ENCODE assay signal across 16 cellular contexts in genomic region chr3:184741798-184742675, GRCh38. TPM values are rescaled to one million over a fixed set of nuclear protein-coding genes. Genes with fewer than 3 reads are reported as not detected.
DNase-seq lines count a peak whose midpoint lies in the region; ATAC-seq and TF ChIP-seq lines count a peak whose summit lies in the region.
"Had no signal": no experiment of that assay in that cellular context is flagged by ENCODE, and none has a peak within 500 bp of the region (broad histone marks: within the 10 kb centered on the region; RNA-seq: fewer than 3 reads in every experiment).

No MANE protein-coding gene starts in this region.

- peak overlapping the region; percentile 13; the same call in 1 of the 2 replicates for H3K4me3 ChIP-seq in OCI-LY3 (ENCODE audit: low read length)
- H3K4me3 ChIP-seq in choroid plexus epithelial cell (ENCODE audit: low read depth, low read length): no peak overlapping the region
- no peak overlapping the region for H3K4me3 ChIP-seq in neuronal stem cell (ENCODE audit: low read length in 2 of 2)
- H3K4me3 ChIP-seq in mucosa of descending colon: no peak overlapping the region
- H3K4me3 ChIP-seq in lower lobe of right lung: no peak overlapping the region
- H3K4me3 ChIP-seq: BLaER1, GM23248 had no signal

- no peaks in the 10 kb centered on the region for H3K27me3 ChIP-seq in OCI-LY3 (ENCODE audit: low read depth, low read length)
- H3K27me3 ChIP-seq in neuronal stem cell (ENCODE audit: control insufficient read depth in 3 of 3, insufficient read depth in 3 of 3, low read depth in 1 of 3, low read length in 3 of 3): peaks cover 0 to 37% (median 0%) of the 10 kb centered on the region in 3 experiments
- H3K27me3 ChIP-seq in lower lobe of right lung (ENCODE audit: low read depth): no peaks in the 10 kb centered on the region
- H3K27me3 ChIP-seq: BLaER1 had no signal

- no peak overlapping the region for H3K14ac ChIP-seq in neuronal stem cell (ENCODE audit: low read length)

- H3K79me1 ChIP-seq in neuronal stem cell (ENCODE audit: low read depth, low read length): no peaks in the 10 kb centered on the region

- no peak overlapping the region for H4K91ac ChIP-seq in neuronal stem cell (ENCODE audit: low read depth, low read length, poor library complexity)

- no peak overlapping the region for H2AK5ac ChIP-seq in neuronal stem cell (ENCODE audit: low read depth, low read length)

- H3K36me3 ChIP-seq in OCI-LY3 (replicated peaks; ENCODE audit: low read depth, low read length) (no peaks in the 10 kb centered on the region), neuronal stem cell (replicated peaks in 1 of 2; ENCODE audit: control insufficient read depth in 2 of 2, insufficient read depth in 2 of 2, low read length in 2 of 2) (no peaks in the 10 kb centered on the region), mucosa of descending colon (ENCODE audit: low read depth) (no peaks in the 10 kb centered on the region), lower lobe of right lung (no peaks in the 10 kb centered on the region)
- H3K36me3 ChIP-seq: BLaER1 had no signal

- H4K8ac ChIP-seq in neuronal stem cell (ENCODE audit: low read depth, low read length): no peak overlapping the region

- TF ChIP-seq CTCF in GM12874 (IDR thresholded peaks at IDR 0.05; ENCODE audit: insufficient read depth, low read depth, low read length) (0 out of 2 replicates have a peak, but pooled peaks have one; percentile 2), OCI-LY3 (IDR thresholded peaks at IDR 0.05; ENCODE audit: low read depth, low read length) (no peak; the same call in 1 of the 2 replicates), choroid plexus epithelial cell (conservative IDR thresholded peaks at IDR 0.05; ENCODE audit: low read depth, low read length) (peak; percentile 13), mucosa of descending colon (IDR thresholded peaks at IDR 0.05) (no peak), lower lobe of right lung (IDR thresholded peaks at IDR 0.05) (no peak)

- no CpG with 5 or more reads among the region's 12 CpGs for WGBS in neuronal stem cell (ENCODE audit: extremely low coverage in 2 of 2, insufficient read length in 2 of 2, insufficient replicate concordance in 1 of 2), 2 donors

- H3K4me2 ChIP-seq in OCI-LY3 (ENCODE audit: low read length): peak overlapping the region; percentile 33
- no peak overlapping the region for H3K4me2 ChIP-seq in neuronal stem cell (ENCODE audit: insufficient read depth, low read length, poor library complexity, severe bottlenecking)
- H3K4me2 ChIP-seq: BLaER1 had no signal

- intact Hi-C loops in mucosa of descending colon (cut with DNase I, micrococcal nuclease) (no loop called here), lower lobe of right lung (cut with DNase I) (no loop called here)

- no peak overlapping the region for H2BK15ac ChIP-seq in neuronal stem cell (ENCODE audit: low read length)

- H3K4me1 ChIP-seq in OCI-LY3 (ENCODE audit: low read length) (peaks cover 12% of the 10 kb centered on the region), neuronal stem cell (ENCODE audit: control insufficient read depth in 2 of 2, insufficient read depth in 1 of 2, low read depth in 1 of 2, low read length in 2 of 2) (peaks cover 4 to 13% of the 10 kb centered on the region in 2 donors), mucosa of descending colon (ENCODE audit: low read depth) (no peaks in the 10 kb centered on the region), lower lobe of right lung (no peaks in the 10 kb centered on the region)

- H3K18ac ChIP-seq in neuronal stem cell (ENCODE audit: low read length): peak overlapping the region; percentile 20

- H3K27ac ChIP-seq in OCI-LY3 (ENCODE audit: low read length): no peak overlapping the region
- no peak overlapping the region for H3K27ac ChIP-seq in neuronal stem cell (replicated peaks; ENCODE audit: low read length)
- H3K27ac ChIP-seq in lower lobe of right lung: no peak overlapping the region
- H3K27ac ChIP-seq: BLaER1, GM23248 had no signal

- no peaks in the 10 kb centered on the region for H3K79me2 ChIP-seq in OCI-LY3 (ENCODE audit: low read length)

- no peaks in the 10 kb centered on the region for H4K20me1 ChIP-seq in OCI-LY3 (ENCODE audit: insufficient read depth, low read length)
- H4K20me1 ChIP-seq: BLaER1 had no signal

- no peak overlapping the region for H3K4ac ChIP-seq in neuronal stem cell (ENCODE audit: low read length)

- H3K9ac ChIP-seq in OCI-LY3 (ENCODE audit: low read length) (no peak overlapping the region), neuronal stem cell (ENCODE audit: low read depth, low read length, poor library complexity) (no peak overlapping the region)
- H3K9ac ChIP-seq: BLaER1, GM23248 had no signal

- ATAC-seq in mucosa of descending colon: no peak
- no peak for ATAC-seq in lower lobe of right lung
- ATAC-seq: stimulated activated effector memory CD8-positive, alpha-beta T cell treated with anti-CD3 and anti-CD28 coated beads, Interleukin-12 subunit alpha, Interleukin-12 subunit beta, amount 100 ng/mL, for 72 hours had no signal

- no peak overlapping the region for H2BK5ac ChIP-seq in neuronal stem cell (ENCODE audit: low read length)

- DNase-seq in choroid plexus epithelial cell (ENCODE audit: low read depth): no peak
- no peak for DNase-seq in neuronal stem cell (ENCODE audit: low spot score)
- DNase-seq in nucleus accumbens (lab: John Stamatoyannopoulos, UW): no peak
- DNase-seq in activated effector memory CD4-positive, alpha-beta T cell treated with anti-CD3 and anti-CD28 coated beads, Interleukin-2, amount 50 U/mL, for 16 hours: no peak
- no peak for DNase-seq in mucosa of descending colon
- no peak for DNase-seq in lower lobe of right lung
- DNase-seq: activated effector memory CD4-positive, alpha-beta T cell treated with Interleukin-2 at 50 U/mL for 16 hours; DMS79 treated with DMSO at 0.1 percent for 48 hours; effector CD8-positive, alpha-beta T cell; GM23248; NCI-H1092; NCI-H226 had no signal

- H2BK12ac ChIP-seq in neuronal stem cell (ENCODE audit: low read length): no peak overlapping the region

- no peaks in the 10 kb centered on the region for H3K9me3 ChIP-seq in OCI-LY3 (ENCODE audit: insufficient read depth, low read length)
- no peaks in the 10 kb centered on the region for H3K9me3 ChIP-seq in neuronal stem cell (replicated peaks in 1 of 2; ENCODE audit: control insufficient read depth in 2 of 2, insufficient read depth in 1 of 2, low read depth in 1 of 2, low read length in 2 of 2)
- H3K9me3 ChIP-seq in mucosa of descending colon: no peaks in the 10 kb centered on the region
- H3K9me3 ChIP-seq in lower lobe of right lung: no peaks in the 10 kb centered on the region
- H3K9me3 ChIP-seq: BLaER1 had no signal

- no peak overlapping the region for H3K23ac ChIP-seq in neuronal stem cell (ENCODE audit: low read depth, low read length, poor library complexity)

- H2BK120ac ChIP-seq in neuronal stem cell (ENCODE audit: low read depth, low read length): no peak overlapping the region

- H2AFZ ChIP-seq in OCI-LY3 (ENCODE audit: low read depth, low read length) (peak overlapping the region; percentile 58), neuronal stem cell (ENCODE audit: low read length) (peak overlapping the region; percentile 61)
- H2AFZ ChIP-seq: GM23248 had no signal

RNA-seq across cellular contexts. Expression of gene MAGEF1, which starts 30.2 kb away (rescaled TPM):
- polyA plus RNA-seq in neuronal stem cell (2013, experiment 1 of 2): 67.9 TPM
- 67.5 TPM for polyA plus RNA-seq in neuronal stem cell (2013, experiment 2 of 2)
- total RNA-seq in mucosa of descending colon (10 to 100 TPM; 17.3 to 30.2 (median 24.4) TPM), lower lobe of right lung (23.5 TPM)

Comparison
In these comparisons a context has a peak if more than half of its experiments do, and no peak if none do; other contexts are left out.
1. CTCF ChIP-seq: peak in GM12874 (single experiment) and choroid plexus epithelial cell (single experiment); none in OCI-LY3 (single experiment), mucosa of descending colon (single experiment) and lower lobe of right lung (single experiment).